1 cellular context compared by ENCODE assay signal in the genomic region with DNA sequence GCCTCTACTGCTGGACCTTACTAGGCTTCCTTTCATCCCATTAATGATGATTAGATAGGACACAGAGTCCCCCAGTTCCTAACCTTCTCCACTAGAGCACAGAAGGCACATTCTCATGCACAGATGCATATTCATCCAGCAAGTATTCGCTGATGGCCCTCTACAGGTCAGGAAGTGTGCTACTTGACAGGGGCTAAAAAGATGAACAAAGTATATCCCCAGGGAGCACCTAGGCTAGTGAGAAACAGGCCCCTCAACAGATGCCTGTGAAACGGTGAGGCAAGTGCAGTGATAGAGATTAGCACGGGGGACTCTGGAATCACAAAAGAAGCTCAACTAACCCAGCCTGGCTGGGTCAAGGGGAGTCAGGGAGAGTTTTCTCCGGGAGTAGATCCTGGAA.
A peak's percentile ranks its signal among the peaks of the same experiment; 100 is the strongest.
TF ChIP-seq lines count a peak whose summit lies in the region.

No MANE protein-coding gene starts in this region.

TF ChIP-seq in HepG2, 621 proteins besides CTCF, POLR2A, EP300 and RAD21 (continued from another document):
- TF ChIP-seq, protein P1, sequence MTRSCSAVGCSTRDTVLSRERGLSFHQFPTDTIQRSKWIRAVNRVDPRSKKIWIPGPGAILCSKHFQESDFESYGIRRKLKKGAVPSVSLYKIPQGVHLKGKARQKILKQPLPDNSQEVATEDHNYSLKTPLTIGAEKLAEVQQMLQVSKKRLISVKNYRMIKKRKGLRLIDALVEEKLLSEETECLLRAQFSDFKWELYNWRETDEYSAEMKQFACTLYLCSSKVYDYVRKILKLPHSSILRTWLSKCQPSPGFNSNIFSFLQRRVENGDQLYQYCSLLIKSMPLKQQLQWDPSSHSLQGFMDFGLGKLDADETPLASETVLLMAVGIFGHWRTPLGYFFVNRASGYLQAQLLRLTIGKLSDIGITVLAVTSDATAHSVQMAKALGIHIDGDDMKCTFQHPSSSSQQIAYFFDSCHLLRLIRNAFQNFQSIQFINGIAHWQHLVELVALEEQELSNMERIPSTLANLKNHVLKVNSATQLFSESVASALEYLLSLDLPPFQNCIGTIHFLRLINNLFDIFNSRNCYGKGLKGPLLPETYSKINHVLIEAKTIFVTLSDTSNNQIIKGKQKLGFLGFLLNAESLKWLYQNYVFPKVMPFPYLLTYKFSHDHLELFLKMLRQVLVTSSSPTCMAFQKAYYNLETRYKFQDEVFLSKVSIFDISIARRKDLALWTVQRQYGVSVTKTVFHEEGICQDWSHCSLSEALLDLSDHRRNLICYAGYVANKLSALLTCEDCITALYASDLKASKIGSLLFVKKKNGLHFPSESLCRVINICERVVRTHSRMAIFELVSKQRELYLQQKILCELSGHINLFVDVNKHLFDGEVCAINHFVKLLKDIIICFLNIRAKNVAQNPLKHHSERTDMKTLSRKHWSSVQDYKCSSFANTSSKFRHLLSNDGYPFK (CRISPR knock-in tag; IDR thresholded peaks at IDR 0.05; ENCODE audit: borderline replicate concordance) = no peak
- TF ChIP-seq, protein P2, sequence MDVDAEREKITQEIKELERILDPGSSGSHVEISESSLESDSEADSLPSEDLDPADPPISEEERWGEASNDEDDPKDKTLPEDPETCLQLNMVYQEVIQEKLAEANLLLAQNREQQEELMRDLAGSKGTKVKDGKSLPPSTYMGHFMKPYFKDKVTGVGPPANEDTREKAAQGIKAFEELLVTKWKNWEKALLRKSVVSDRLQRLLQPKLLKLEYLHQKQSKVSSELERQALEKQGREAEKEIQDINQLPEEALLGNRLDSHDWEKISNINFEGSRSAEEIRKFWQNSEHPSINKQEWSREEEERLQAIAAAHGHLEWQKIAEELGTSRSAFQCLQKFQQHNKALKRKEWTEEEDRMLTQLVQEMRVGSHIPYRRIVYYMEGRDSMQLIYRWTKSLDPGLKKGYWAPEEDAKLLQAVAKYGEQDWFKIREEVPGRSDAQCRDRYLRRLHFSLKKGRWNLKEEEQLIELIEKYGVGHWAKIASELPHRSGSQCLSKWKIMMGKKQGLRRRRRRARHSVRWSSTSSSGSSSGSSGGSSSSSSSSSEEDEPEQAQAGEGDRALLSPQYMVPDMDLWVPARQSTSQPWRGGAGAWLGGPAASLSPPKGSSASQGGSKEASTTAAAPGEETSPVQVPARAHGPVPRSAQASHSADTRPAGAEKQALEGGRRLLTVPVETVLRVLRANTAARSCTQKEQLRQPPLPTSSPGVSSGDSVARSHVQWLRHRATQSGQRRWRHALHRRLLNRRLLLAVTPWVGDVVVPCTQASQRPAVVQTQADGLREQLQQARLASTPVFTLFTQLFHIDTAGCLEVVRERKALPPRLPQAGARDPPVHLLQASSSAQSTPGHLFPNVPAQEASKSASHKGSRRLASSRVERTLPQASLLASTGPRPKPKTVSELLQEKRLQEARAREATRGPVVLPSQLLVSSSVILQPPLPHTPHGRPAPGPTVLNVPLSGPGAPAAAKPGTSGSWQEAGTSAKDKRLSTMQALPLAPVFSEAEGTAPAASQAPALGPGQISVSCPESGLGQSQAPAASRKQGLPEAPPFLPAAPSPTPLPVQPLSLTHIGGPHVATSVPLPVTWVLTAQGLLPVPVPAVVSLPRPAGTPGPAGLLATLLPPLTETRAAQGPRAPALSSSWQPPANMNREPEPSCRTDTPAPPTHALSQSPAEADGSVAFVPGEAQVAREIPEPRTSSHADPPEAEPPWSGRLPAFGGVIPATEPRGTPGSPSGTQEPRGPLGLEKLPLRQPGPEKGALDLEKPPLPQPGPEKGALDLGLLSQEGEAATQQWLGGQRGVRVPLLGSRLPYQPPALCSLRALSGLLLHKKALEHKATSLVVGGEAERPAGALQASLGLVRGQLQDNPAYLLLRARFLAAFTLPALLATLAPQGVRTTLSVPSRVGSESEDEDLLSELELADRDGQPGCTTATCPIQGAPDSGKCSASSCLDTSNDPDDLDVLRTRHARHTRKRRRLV (CRISPR knock-in tag; IDR thresholded peaks at IDR 0.05) = no peak
- TF ChIP-seq SMC3 (IDR thresholded peaks at IDR 0.05; ENCODE audit: low read length) = peak; percentile 58
- 0 out of 2 replicates have a peak, but pooled peaks have one; percentile 19 for TF ChIP-seq GATAD2A (CRISPR knock-in tag; IDR thresholded peaks at IDR 0.05)
- TF ChIP-seq MIXL1 (CRISPR knock-in tag; IDR thresholded peaks at IDR 0.05) = peak; percentile 44; the same call in 1 of the 2 replicates
- no peak for TF ChIP-seq ZNF557 (CRISPR knock-in tag; IDR thresholded peaks at IDR 0.05)
- no peak for TF ChIP-seq ZNF672 (CRISPR knock-in tag; IDR thresholded peaks at IDR 0.05)
- TF ChIP-seq CENPX (CRISPR knock-in tag; IDR thresholded peaks at IDR 0.05) = no peak
- no peak for TF ChIP-seq NR2F2 (IDR thresholded peaks at IDR 0.05; ENCODE audit: borderline replicate concordance, low read depth)
- TF ChIP-seq, protein P3, sequence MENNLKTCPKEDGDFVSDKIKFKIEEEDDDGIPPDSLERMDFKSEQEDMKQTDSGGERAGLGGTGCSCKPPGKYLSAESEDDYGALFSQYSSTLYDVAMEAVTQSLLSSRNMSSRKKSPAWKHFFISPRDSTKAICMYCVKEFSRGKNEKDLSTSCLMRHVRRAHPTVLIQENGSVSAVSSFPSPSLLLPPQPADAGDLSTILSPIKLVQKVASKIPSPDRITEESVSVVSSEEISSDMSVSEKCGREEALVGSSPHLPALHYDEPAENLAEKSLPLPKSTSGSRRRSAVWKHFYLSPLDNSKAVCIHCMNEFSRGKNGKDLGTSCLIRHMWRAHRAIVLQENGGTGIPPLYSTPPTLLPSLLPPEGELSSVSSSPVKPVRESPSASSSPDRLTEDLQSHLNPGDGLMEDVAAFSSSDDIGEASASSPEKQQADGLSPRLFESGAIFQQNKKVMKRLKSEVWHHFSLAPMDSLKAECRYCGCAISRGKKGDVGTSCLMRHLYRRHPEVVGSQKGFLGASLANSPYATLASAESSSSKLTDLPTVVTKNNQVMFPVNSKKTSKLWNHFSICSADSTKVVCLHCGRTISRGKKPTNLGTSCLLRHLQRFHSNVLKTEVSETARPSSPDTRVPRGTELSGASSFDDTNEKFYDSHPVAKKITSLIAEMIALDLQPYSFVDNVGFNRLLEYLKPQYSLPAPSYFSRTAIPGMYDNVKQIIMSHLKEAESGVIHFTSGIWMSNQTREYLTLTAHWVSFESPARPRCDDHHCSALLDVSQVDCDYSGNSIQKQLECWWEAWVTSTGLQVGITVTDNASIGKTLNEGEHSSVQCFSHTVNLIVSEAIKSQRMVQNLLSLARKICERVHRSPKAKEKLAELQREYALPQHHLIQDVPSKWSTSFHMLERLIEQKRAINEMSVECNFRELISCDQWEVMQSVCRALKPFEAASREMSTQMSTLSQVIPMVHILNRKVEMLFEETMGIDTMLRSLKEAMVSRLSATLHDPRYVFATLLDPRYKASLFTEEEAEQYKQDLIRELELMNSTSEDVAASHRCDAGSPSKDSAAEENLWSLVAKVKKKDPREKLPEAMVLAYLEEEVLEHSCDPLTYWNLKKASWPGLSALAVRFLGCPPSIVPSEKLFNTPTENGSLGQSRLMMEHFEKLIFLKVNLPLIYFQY (CRISPR knock-in tag; IDR thresholded peaks at IDR 0.05; ENCODE audit: borderline replicate concordance) = no peak
- no peak for TF ChIP-seq HNRNPK (IDR thresholded peaks at IDR 0.05; ENCODE audit: low read depth, low read length, poor library complexity, severe bottlenecking)
- TF ChIP-seq ZNF614 (CRISPR knock-in tag; IDR thresholded peaks at IDR 0.05; ENCODE audit: borderline replicate concordance) = 0 out of 2 replicates have a peak, but pooled peaks have one; percentile 26
- TF ChIP-seq, protein P4, sequence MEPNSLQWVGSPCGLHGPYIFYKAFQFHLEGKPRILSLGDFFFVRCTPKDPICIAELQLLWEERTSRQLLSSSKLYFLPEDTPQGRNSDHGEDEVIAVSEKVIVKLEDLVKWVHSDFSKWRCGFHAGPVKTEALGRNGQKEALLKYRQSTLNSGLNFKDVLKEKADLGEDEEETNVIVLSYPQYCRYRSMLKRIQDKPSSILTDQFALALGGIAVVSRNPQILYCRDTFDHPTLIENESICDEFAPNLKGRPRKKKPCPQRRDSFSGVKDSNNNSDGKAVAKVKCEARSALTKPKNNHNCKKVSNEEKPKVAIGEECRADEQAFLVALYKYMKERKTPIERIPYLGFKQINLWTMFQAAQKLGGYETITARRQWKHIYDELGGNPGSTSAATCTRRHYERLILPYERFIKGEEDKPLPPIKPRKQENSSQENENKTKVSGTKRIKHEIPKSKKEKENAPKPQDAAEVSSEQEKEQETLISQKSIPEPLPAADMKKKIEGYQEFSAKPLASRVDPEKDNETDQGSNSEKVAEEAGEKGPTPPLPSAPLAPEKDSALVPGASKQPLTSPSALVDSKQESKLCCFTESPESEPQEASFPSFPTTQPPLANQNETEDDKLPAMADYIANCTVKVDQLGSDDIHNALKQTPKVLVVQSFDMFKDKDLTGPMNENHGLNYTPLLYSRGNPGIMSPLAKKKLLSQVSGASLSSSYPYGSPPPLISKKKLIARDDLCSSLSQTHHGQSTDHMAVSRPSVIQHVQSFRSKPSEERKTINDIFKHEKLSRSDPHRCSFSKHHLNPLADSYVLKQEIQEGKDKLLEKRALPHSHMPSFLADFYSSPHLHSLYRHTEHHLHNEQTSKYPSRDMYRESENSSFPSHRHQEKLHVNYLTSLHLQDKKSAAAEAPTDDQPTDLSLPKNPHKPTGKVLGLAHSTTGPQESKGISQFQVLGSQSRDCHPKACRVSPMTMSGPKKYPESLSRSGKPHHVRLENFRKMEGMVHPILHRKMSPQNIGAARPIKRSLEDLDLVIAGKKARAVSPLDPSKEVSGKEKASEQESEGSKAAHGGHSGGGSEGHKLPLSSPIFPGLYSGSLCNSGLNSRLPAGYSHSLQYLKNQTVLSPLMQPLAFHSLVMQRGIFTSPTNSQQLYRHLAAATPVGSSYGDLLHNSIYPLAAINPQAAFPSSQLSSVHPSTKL (CRISPR knock-in tag; IDR thresholded peaks at IDR 0.05) = 0 out of 2 replicates have a peak, but pooled peaks have one; percentile 19
- no peak for TF ChIP-seq ZMAT3 (CRISPR knock-in tag; conservative IDR thresholded peaks at IDR 0.05)
- 0 out of 2 replicates have a peak, but pooled peaks have one; percentile 26 for TF ChIP-seq KDM1A (CRISPR knock-in tag; IDR thresholded peaks at IDR 0.05)
- TF ChIP-seq ZNF234 (CRISPR knock-in tag; conservative IDR thresholded peaks at IDR 0.05) = no peak
- TF ChIP-seq FIP1L1 (IDR thresholded peaks at IDR 0.05; ENCODE audit: borderline replicate concordance, insufficient read depth, low read depth, low read length) = no peak
- TF ChIP-seq TEAD3 (CRISPR knock-in tag; optimal IDR thresholded peaks at IDR 0.05; ENCODE audit: borderline replicate concordance) = peak; percentile 27
- TF ChIP-seq SMAD9 (CRISPR knock-in tag; IDR thresholded peaks at IDR 0.05) = no peak
- no peak for TF ChIP-seq DR1 (CRISPR knock-in tag; IDR thresholded peaks at IDR 0.05)
- TF ChIP-seq ZNF883 (CRISPR knock-in tag; IDR thresholded peaks at IDR 0.05; ENCODE audit: not compliant biosample characterization) = no peak
- TF ChIP-seq STAG1 (CRISPR knock-in tag; IDR thresholded peaks at IDR 0.05) = peak; percentile 78
- peak; percentile 25; the same call in 1 of the 2 replicates for TF ChIP-seq HDAC2 (CRISPR knock-in tag; IDR thresholded peaks at IDR 0.05)
- TF ChIP-seq MEIS2 (CRISPR knock-in tag; IDR thresholded peaks at IDR 0.05) = 0 out of 2 replicates have a peak, but pooled peaks have one; percentile 29
- TF ChIP-seq ETV5 (CRISPR knock-in tag; IDR thresholded peaks at IDR 0.05; ENCODE audit: borderline replicate concordance) = peak; percentile 9; the same call in 1 of the 2 replicates
- no peak for TF ChIP-seq KDM5A (IDR thresholded peaks at IDR 0.05; ENCODE audit: borderline replicate concordance, low read length)
- no peak for TF ChIP-seq MYNN (CRISPR knock-in tag; IDR thresholded peaks at IDR 0.05; ENCODE audit: low read depth)
